Comparison of ENCODE assay signal across 8 cellular contexts in the genomic region with DNA sequence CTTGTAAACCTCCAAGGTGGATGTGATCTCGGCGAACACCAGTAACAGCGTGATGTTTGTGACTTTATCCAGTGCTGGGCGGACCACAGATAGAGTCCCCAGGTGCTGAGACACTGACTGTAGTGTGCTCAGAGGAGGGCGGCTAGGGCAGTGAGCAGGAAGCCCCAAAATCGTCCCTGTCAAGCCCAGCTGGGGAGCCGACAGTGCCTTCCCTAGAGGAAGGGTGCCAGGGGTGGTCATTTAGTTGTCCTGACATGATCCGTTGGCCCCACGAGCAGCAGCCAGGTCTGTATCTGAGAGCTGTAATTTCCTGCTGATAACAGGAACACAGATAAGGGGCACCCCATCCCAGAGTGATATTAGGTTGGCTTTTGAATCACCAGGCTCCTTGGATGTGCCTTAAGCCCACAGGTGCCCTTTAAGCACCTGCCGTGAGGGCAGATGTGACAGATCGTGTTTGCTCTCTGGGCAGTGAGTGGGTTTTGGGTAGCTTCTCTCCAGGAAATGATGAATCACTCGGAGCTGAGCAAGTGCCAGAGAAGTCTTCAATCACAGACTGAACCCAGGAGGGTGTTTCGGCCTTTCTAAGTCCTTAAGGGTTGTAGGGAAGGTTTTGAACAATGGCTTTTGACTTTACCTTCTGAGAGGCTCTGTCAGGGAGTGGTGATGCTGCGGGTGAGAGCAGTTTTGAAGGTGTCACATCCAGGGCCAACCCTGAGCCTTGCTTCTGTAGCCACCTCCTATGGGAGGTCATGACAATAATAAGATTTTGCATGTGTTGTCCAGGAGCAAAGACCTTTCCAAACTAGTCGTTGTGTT.
A peak's percentile ranks its signal among the peaks of the same experiment; 100 is the strongest.
DNase-seq lines count a peak whose midpoint lies in the region; ATAC-seq and TF ChIP-seq lines count a peak whose summit lies in the region.

No MANE protein-coding gene starts in this region.

- DNase-seq in NCI-H510A treated with DMSO at 0.1 percent for 48 hours (lab: John Stamatoyannopoulos, UW) = peak; percentile 73
- DNase-seq in NCI-H510A (lab: John Stamatoyannopoulos, UW) = no peak
- DNase-seq in NK-92 (lab: John Stamatoyannopoulos, UW; ENCODE audit: unreplicated experiment) = peak; percentile 26
- DNase-seq in activated T-cell treated with anti-CD3 and anti-CD28 coated beads, Interleukin-2, amount 50 U/mL, for 1 hour = peak; percentile 67
- peak; percentile 67 for DNase-seq in fibroblast of pulmonary artery (ENCODE audit: low read depth)
- DNase-seq in stimulated activated CD4-positive, alpha-beta T cell treated with anti-CD3 and anti-CD28 coated beads, Interleukin-12 subunit alpha, Interleukin-12 subunit beta, amount 100 ng/mL, for 48 hours (ENCODE audit: low read depth in 2 of 3, low spot score in 1 of 3) = peak in 2 of 3 donors; percentile 54 to 63
- DNase-seq in LoVo (ENCODE audit: low spot score) = no peak

- H3K4me3 ChIP-seq in fibroblast of pulmonary artery (replicated peaks; ENCODE audit: low read depth, low read length) = no peak overlapping the region

- ATAC-seq in HG03066 (IDR thresholded peaks at IDR 0.05; ENCODE audit: low read depth, unreplicated experiment) = peak; percentile 16

- TF ChIP-seq CTCF in fibroblast of pulmonary artery (IDR thresholded peaks at IDR 0.05; ENCODE audit: low read length, missing control alignments) = no peak

Comparison
In these comparisons a context has a peak if more than half of its experiments do, and no peak if none do; other contexts are left out.
1. DNase-seq: peak in NCI-H510A treated with DMSO at 0.1 percent for 48 hours (single experiment), NK-92 (single experiment), activated T-cell treated with anti-CD3 and anti-CD28 coated beads, Interleukin-2, amount 50 U/mL, for 1 hour (single experiment), fibroblast of pulmonary artery (single experiment) and stimulated activated CD4-positive, alpha-beta T cell treated with anti-CD3 and anti-CD28 coated beads, Interleukin-12 subunit alpha, Interleukin-12 subunit beta, amount 100 ng/mL, for 48 hours (2 of 3); none in NCI-H510A (single experiment) and LoVo (single experiment).